Comparison of ENCODE assay signal across 8 cellular contexts in the genomic region with DNA sequence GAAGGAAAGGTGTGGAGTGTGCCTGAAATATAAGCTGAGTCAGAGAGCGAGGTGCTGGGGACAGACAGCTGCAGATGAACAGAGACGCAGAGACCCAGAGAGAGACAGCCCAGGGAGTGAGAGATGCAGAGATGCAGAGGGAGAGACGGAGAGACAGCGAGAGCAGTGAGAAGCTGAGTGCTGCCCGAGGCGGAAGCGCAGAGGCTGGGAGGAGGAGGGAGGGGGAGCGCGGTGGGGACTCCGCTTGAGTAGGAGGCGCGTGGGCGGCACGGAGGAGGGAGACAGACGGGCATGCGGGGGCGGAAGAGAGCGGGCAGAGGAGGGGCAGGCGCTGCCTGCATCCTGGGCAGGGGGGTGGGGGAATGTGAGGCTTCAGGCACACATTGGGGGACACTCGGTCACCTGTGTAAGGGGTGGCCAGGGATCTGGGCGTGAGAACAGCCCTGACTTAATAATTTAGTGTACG. TPM values are rescaled to one million over a fixed set of nuclear protein-coding genes. Genes with fewer than 3 reads are reported as not detected.
A peak's percentile ranks its signal among the peaks of the same experiment; 100 is the strongest.
DNase-seq lines count a peak whose midpoint lies in the region; ATAC-seq and TF ChIP-seq lines count a peak whose summit lies in the region.

No MANE protein-coding gene starts in this region.

- H3K36me3 ChIP-seq in endodermal cell (ENCODE audit: control insufficient read depth, insufficient read depth, low read length) (no peaks in the 10 kb centered on the region), rectal smooth muscle tissue (ENCODE audit: control insufficient read depth, insufficient read depth, low read length) (no peaks in the 10 kb centered on the region)

- peaks cover 3% of the 10 kb centered on the region for H3K36me3 Mint-ChIP-seq in activated CD4-positive, alpha-beta T cell treated with anti-CD3 and anti-CD28 coated beads, Interleukin-2, amount 10 ng/mL, durations not matched to agents 7 days and 5 days (ENCODE audit: low read depth)
- no peaks in the 10 kb centered on the region for H3K36me3 Mint-ChIP-seq in endodermal cell (ENCODE audit: low read depth)

- H3K27ac ChIP-seq in endodermal cell (ENCODE audit: low read depth, low read length) = no peak overlapping the region
- no peak overlapping the region for H3K27ac ChIP-seq in rectal smooth muscle tissue (ENCODE audit: low read depth, low read length)

- peaks cover 76% of the 10 kb centered on the region for H3K27me3 Mint-ChIP-seq in activated CD4-positive, alpha-beta T cell treated with anti-CD3 and anti-CD28 coated beads, Interleukin-2, amount 10 ng/mL, durations not matched to agents 7 days and 5 days
- peaks cover 81% of the 10 kb centered on the region for H3K27me3 Mint-ChIP-seq in endodermal cell (ENCODE audit: insufficient read depth)

- no peak overlapping the region for H3K27ac Mint-ChIP-seq in activated CD4-positive, alpha-beta T cell treated with anti-CD3 and anti-CD28 coated beads, Interleukin-2, amount 10 ng/mL, durations not matched to agents 7 days and 5 days
- no peak overlapping the region for H3K27ac Mint-ChIP-seq in endodermal cell

- no peak for ATAC-seq in GM21367 (IDR thresholded peaks at IDR 0.05; ENCODE audit: unreplicated experiment)

- TF ChIP-seq CTCF in endodermal cell (conservative IDR thresholded peaks at IDR 0.05) = no peak
- no peak for TF ChIP-seq CTCF in GM20000 (IDR thresholded peaks at IDR 0.05; ENCODE audit: extremely low read depth, missing control alignments)

- DNase-seq in DMS53 treated with DMSO at 0.1 percent for 48 hours (lab: John Stamatoyannopoulos, UW; ENCODE audit: unreplicated experiment) (peak; percentile 49), NCI-H2029 (lab: John Stamatoyannopoulos, UW) (peak; percentile 31), endodermal cell (peak; percentile 84), pons (ENCODE audit: low spot score) (no peak), GM20000 (ENCODE audit: low spot score) (no peak)
- peak; percentile 70 for DNase-seq in activated CD4-positive, alpha-beta T cell treated with anti-CD3 and anti-CD28 coated beads, Interleukin-2, amount 10 ng/mL, durations not matched to agents 7 days and 5 days

- no peak overlapping the region for H3K9ac ChIP-seq in endodermal cell (ENCODE audit: extremely low read depth, low read length, poor library complexity, severe bottlenecking)
- H3K9ac ChIP-seq in rectal smooth muscle tissue (ENCODE audit: low read length) = no peak overlapping the region

- H3K4me3 ChIP-seq in endodermal cell (ENCODE audit: low read length) (no peak overlapping the region), rectal smooth muscle tissue (ENCODE audit: low read length) (peak overlapping the region; percentile 1)

- CTCF ChIA-PET in activated CD4-positive, alpha-beta T cell treated with anti-CD3 and anti-CD28 coated beads, Interleukin-2, amount 10 ng/mL, durations not matched to agents 7 days and 5 days (lab: Charles Lee) = interaction anchor here (0.7 to 3.6 kb wide), 5 partner anchors 10 to 222 kb away, joined by 3 to 26 read pairs (median 6); partner anchors contain the start of gene NAPA

- no peaks in the 10 kb centered on the region for H3K9me3 Mint-ChIP-seq in activated CD4-positive, alpha-beta T cell treated with anti-CD3 and anti-CD28 coated beads, Interleukin-2, amount 10 ng/mL, durations not matched to agents 7 days and 5 days
- H3K9me3 Mint-ChIP-seq in endodermal cell = no peaks in the 10 kb centered on the region

- peaks cover 64% of the 10 kb centered on the region for H3K27me3 ChIP-seq in endodermal cell (ENCODE audit: control insufficient read depth, insufficient read depth, low read length, poor library complexity, severe bottlenecking)
- H3K27me3 ChIP-seq in rectal smooth muscle tissue (ENCODE audit: control insufficient read depth, insufficient read depth, low read length) = peaks cover 22% of the 10 kb centered on the region

- POLR2A ChIA-PET in activated CD4-positive, alpha-beta T cell treated with anti-CD3 and anti-CD28 coated beads, Interleukin-2, amount 10 ng/mL, durations not matched to agents 7 days and 5 days (lab: Charles Lee) = no interaction called here

- WGBS in endodermal cell (ENCODE audit: insufficient coverage in 1 of 2, insufficient read length in 1 of 2), 2 experiments = 19 to 21% methylated on average over 12 to 22 of the region's 22 CpGs

- no peaks in the 10 kb centered on the region for H3K9me3 ChIP-seq in endodermal cell (ENCODE audit: control insufficient read depth, low read length)

- H3K4me1 ChIP-seq in endodermal cell (ENCODE audit: control insufficient read depth, insufficient read depth, low read length) = no peaks in the 10 kb centered on the region
- H3K4me1 ChIP-seq in rectal smooth muscle tissue (ENCODE audit: control insufficient read depth, insufficient read depth, low read length) = peaks cover 3% of the 10 kb centered on the region

- peaks cover 47% of the 10 kb centered on the region for H3K4me1 Mint-ChIP-seq in activated CD4-positive, alpha-beta T cell treated with anti-CD3 and anti-CD28 coated beads, Interleukin-2, amount 10 ng/mL, durations not matched to agents 7 days and 5 days
- no peaks in the 10 kb centered on the region for H3K4me1 Mint-ChIP-seq in endodermal cell

- H3K4me3 Mint-ChIP-seq in activated CD4-positive, alpha-beta T cell treated with anti-CD3 and anti-CD28 coated beads, Interleukin-2, amount 10 ng/mL, durations not matched to agents 7 days and 5 days = peak overlapping the region; percentile 42
- H3K4me3 Mint-ChIP-seq in endodermal cell = no peak overlapping the region

RNA-seq across cellular contexts. Expression of gene SLC8A2, which starts 25.7 kb away (rescaled TPM):
- total RNA-seq in activated CD4-positive, alpha-beta T cell treated with anti-CD3 and anti-CD28 coated beads, Interleukin-2, amount 10 ng/mL, durations not matched to agents 7 days and 5 days = not detected
- 1 to 10 TPM; 2.5 to 3.6 TPM for total RNA-seq in endodermal cell
- 4.1 TPM for polyA plus RNA-seq in endodermal cell (2013, experiment 1 of 2)
- polyA plus RNA-seq in endodermal cell (2013, experiment 2 of 2) = 2.6 TPM

RNA-seq across cellular contexts. Expression of gene MEIS3, which starts 26.6 kb away (rescaled TPM):
- not detected for total RNA-seq in activated CD4-positive, alpha-beta T cell treated with anti-CD3 and anti-CD28 coated beads, Interleukin-2, amount 10 ng/mL, durations not matched to agents 7 days and 5 days
- 100 to 1,000 TPM in 1 of 2 donors, 10 to 100 TPM in 1; 47.7 to 132 TPM for total RNA-seq in endodermal cell
- 150 TPM for polyA plus RNA-seq in endodermal cell (2013, experiment 1 of 2)
- 154 TPM for polyA plus RNA-seq in endodermal cell (2013, experiment 2 of 2)

RNA-seq across cellular contexts. Expression of gene KPTN, which starts 38.0 kb away (rescaled TPM):
- total RNA-seq in activated CD4-positive, alpha-beta T cell treated with anti-CD3 and anti-CD28 coated beads, Interleukin-2, amount 10 ng/mL, durations not matched to agents 7 days and 5 days = 10 to 100 TPM; 12.5 to 14.1 TPM
- 10 to 100 TPM; 14.7 to 22.9 TPM for total RNA-seq in endodermal cell
- polyA plus RNA-seq in endodermal cell (2013, experiment 1 of 2) = 21.8 TPM
- polyA plus RNA-seq in endodermal cell (2013, experiment 2 of 2) = 15.8 TPM

Comparison
In these comparisons a context has a peak if more than half of its experiments do, and no peak if none do; other contexts are left out.
1. DNase-seq: peak in DMS53 treated with DMSO at 0.1 percent for 48 hours (single experiment), NCI-H2029 (single experiment), activated CD4-positive, alpha-beta T cell treated with anti-CD3 and anti-CD28 coated beads, Interleukin-2, amount 10 ng/mL, durations not matched to agents 7 days and 5 days (single experiment) and endodermal cell (single experiment); none in pons (single experiment) and GM20000 (single experiment).
2. RNA of gene MEIS3, which starts 26.6 kb away (total RNA-seq): 47.7 to 132 TPM in endodermal cell; not detected in activated CD4-positive, alpha-beta T cell treated with anti-CD3 and anti-CD28 coated beads, Interleukin-2, amount 10 ng/mL, durations not matched to agents 7 days and 5 days; every median in the first group is over 10 times any median in the second.